ENCODE assay signal across 10 cellular contexts in genomic region chr22:36901411-36902142, GRCh38. TPM values are rescaled to one million over a fixed set of nuclear protein-coding genes. Genes with fewer than 3 reads are reported as not detected.
DNase-seq lines count a peak whose midpoint lies in the region; ATAC-seq and TF ChIP-seq lines count a peak whose summit lies in the region.
"Had no signal": no experiment of that assay in that cellular context is flagged by ENCODE, and none has a peak within 500 bp of the region (broad histone marks: within the 10 kb centered on the region; RNA-seq: fewer than 3 reads in every experiment).

No MANE protein-coding gene starts in this region.

- H3K36me3 Mint-ChIP-seq in activated CD4-positive, alpha-beta T cell treated with anti-CD3 and anti-CD28 coated beads, Interleukin-2, amount 10 ng/mL, durations not matched to agents 24 days and 14 days (ENCODE audit: low read depth) = peaks cover 4% of the 10 kb centered on the region
- H3K36me3 Mint-ChIP-seq in T-cell (no peaks in the 10 kb centered on the region), Calu3 (ENCODE audit: insufficient read depth, unreplicated experiment) (no peaks in the 10 kb centered on the region), type B pancreatic cell (no peaks in the 10 kb centered on the region)
- peaks cover 0 to 2% of the 10 kb centered on the region in 2 donors for H3K36me3 Mint-ChIP-seq in stimulated activated naive B cell treated with anti-CD40 and anti-IgM and Interleukin-4, amounts not matched to agents 10 μg/mL and 1 μg/mL and 100 μg/mL, for 72 hours

- intact Hi-C loops in activated CD4-positive, alpha-beta T cell treated with anti-CD3 and anti-CD28 coated beads, Interleukin-2, amount 10 ng/mL, durations not matched to agents 24 days and 14 days (cut with micrococcal nuclease) = no loop called here
- intact Hi-C loops in Calu3 (cut with micrococcal nuclease; ENCODE audit: unreplicated experiment) = no loop called here

- H3K27me3 Mint-ChIP-seq in activated CD4-positive, alpha-beta T cell treated with anti-CD3 and anti-CD28 coated beads, Interleukin-2, amount 10 ng/mL, durations not matched to agents 24 days and 14 days = peaks cover 12% of the 10 kb centered on the region
- peaks cover 47 to 60% of the 10 kb centered on the region in 2 donors for H3K27me3 Mint-ChIP-seq in T-cell
- H3K27me3 Mint-ChIP-seq in stimulated activated naive B cell treated with anti-CD40 and anti-IgM and Interleukin-4, amounts not matched to agents 10 μg/mL and 1 μg/mL and 100 μg/mL, for 72 hours = peaks cover 28 to 44% of the 10 kb centered on the region in 2 donors
- H3K27me3 Mint-ChIP-seq in Calu3 (ENCODE audit: unreplicated experiment) = peaks cover 100% of the 10 kb centered on the region
- H3K27me3 Mint-ChIP-seq in type B pancreatic cell = peaks cover 54% of the 10 kb centered on the region

- peaks cover 19% of the 10 kb centered on the region for H3K4me1 Mint-ChIP-seq in activated CD4-positive, alpha-beta T cell treated with anti-CD3 and anti-CD28 coated beads, Interleukin-2, amount 10 ng/mL, durations not matched to agents 24 days and 14 days
- peaks cover 5 to 11% (median 6%) of the 10 kb centered on the region in 3 donors for H3K4me1 Mint-ChIP-seq in T-cell
- peaks cover 12 to 17% of the 10 kb centered on the region in 2 donors for H3K4me1 Mint-ChIP-seq in stimulated activated naive B cell treated with anti-CD40 and anti-IgM and Interleukin-4, amounts not matched to agents 10 μg/mL and 1 μg/mL and 100 μg/mL, for 72 hours
- no peaks in the 10 kb centered on the region for H3K4me1 Mint-ChIP-seq in Calu3 (ENCODE audit: low read depth, unreplicated experiment)
- H3K4me1 Mint-ChIP-seq in type B pancreatic cell (ENCODE audit: unreplicated experiment) = no peaks in the 10 kb centered on the region

- peak overlapping the region; percentile 87 for H3K27ac Mint-ChIP-seq in activated CD4-positive, alpha-beta T cell treated with anti-CD3 and anti-CD28 coated beads, Interleukin-2, amount 10 ng/mL, durations not matched to agents 24 days and 14 days
- H3K27ac Mint-ChIP-seq in T-cell (peak overlapping the region; percentile 26 to 36), Calu3 (ENCODE audit: unreplicated experiment) (no peak overlapping the region), type B pancreatic cell (no peak overlapping the region)
- peak overlapping the region; percentile 95 for H3K27ac Mint-ChIP-seq in stimulated activated naive B cell treated with anti-CD40 and anti-IgM and Interleukin-4, amounts not matched to agents 10 μg/mL and 1 μg/mL and 100 μg/mL, for 72 hours

- TF ChIP-seq CTCF in Calu3 (IDR thresholded peaks at IDR 0.05; ENCODE audit: unreplicated experiment) (no peak), type B pancreatic cell (conservative IDR thresholded peaks at IDR 0.05) (no peak)

- no TSS peak for BruUV-seq in Calu3 (replicated peaks; lab: Mats Ljungman, UMichigan)

- H3K4me3 Mint-ChIP-seq in activated CD4-positive, alpha-beta T cell treated with anti-CD3 and anti-CD28 coated beads, Interleukin-2, amount 10 ng/mL, durations not matched to agents 24 days and 14 days = peak overlapping the region; percentile 69
- H3K4me3 Mint-ChIP-seq in T-cell (no peak overlapping the region), Calu3 (ENCODE audit: low read depth, unreplicated experiment) (no peak overlapping the region), type B pancreatic cell (no peak overlapping the region)
- H3K4me3 Mint-ChIP-seq in stimulated activated naive B cell treated with anti-CD40 and anti-IgM and Interleukin-4, amounts not matched to agents 10 μg/mL and 1 μg/mL and 100 μg/mL, for 72 hours = peak overlapping the region; percentile 17 to 29

- H3K9me3 Mint-ChIP-seq in activated CD4-positive, alpha-beta T cell treated with anti-CD3 and anti-CD28 coated beads, Interleukin-2, amount 10 ng/mL, durations not matched to agents 24 days and 14 days = peaks cover 4% of the 10 kb centered on the region
- H3K9me3 Mint-ChIP-seq in T-cell (peaks cover 0 to 3% (median 0%) of the 10 kb centered on the region in 3 donors), Calu3 (ENCODE audit: low read depth, unreplicated experiment) (no peaks in the 10 kb centered on the region), type B pancreatic cell (no peaks in the 10 kb centered on the region)
- H3K9me3 Mint-ChIP-seq in stimulated activated naive B cell treated with anti-CD40 and anti-IgM and Interleukin-4, amounts not matched to agents 10 μg/mL and 1 μg/mL and 100 μg/mL, for 72 hours = peaks cover under 1 to 7% of the 10 kb centered on the region in 2 donors

- ATAC-seq in HG02870 (IDR thresholded peaks at IDR 0.05; ENCODE audit: unreplicated experiment) = peak; percentile 88
- peak; percentile 40 to 61 (median 50) for ATAC-seq in T-cell (replicated peaks in 1 of 4)
- peak; percentile 91 for ATAC-seq in stimulated activated naive B cell treated with anti-CD40 and anti-IgM and Interleukin-4, amounts not matched to agents 10 μg/mL and 1 μg/mL and 100 μg/mL, for 72 hours (replicated peaks)
- ATAC-seq: A549 had no signal

- POLR2A ChIA-PET in T-cell (lab: Charles Lee) = no interaction called here

- DNase-seq in activated CD4-positive, alpha-beta T cell treated with anti-CD3 and anti-CD28 coated beads, Interleukin-2, amount 10 ng/mL, durations not matched to agents 24 days and 14 days = peak; percentile 80
- DNase-seq in activated CD4-positive, alpha-beta T cell treated with anti-CD3 and anti-CD28 coated beads for 1 hour = no peak
- DNase-seq in T-cell = peak in 4 of 34 experiments; percentile 18 to 22 (median 22)
- DNase-seq in stimulated activated naive B cell treated with anti-CD40 and anti-IgM and Interleukin-4, amounts not matched to agents 10 μg/mL and 1 μg/mL and 100 μg/mL, for 72 hours = peak; percentile 65
- DNase-seq in activated effector memory CD4-positive, alpha-beta T cell treated with Interleukin-2 at 50 U/mL for 16 hours = no peak
- no peak for DNase-seq in Calu3
- DNase-seq in type B pancreatic cell (ENCODE audit: extremely low spot score, unreplicated experiment) = no peak

- CTCF ChIA-PET in T-cell (lab: Charles Lee) = no interaction called here
- CTCF ChIA-PET in Calu3 (lab: Charles Lee) = no interaction called here

RNA-seq across cellular contexts. Expression of gene CSF2RB, which starts 11.9 kb away (rescaled TPM):
- total RNA-seq in activated CD4-positive, alpha-beta T cell treated with anti-CD3 and anti-CD28 coated beads, Interleukin-2, amount 10 ng/mL, durations not matched to agents 24 days and 14 days = 5.0 and 5.2 TPM in 2 replicates
- total RNA-seq in T-cell (1 to 10 TPM; 3.4 to 6.0 (median 4.1) TPM), Calu3 (2022) (not detected in 2 replicates), type B pancreatic cell (ENCODE audit: low replicate concordance) (0.72 and 1.6 TPM in 2 replicates)
- total RNA-seq: LHCN-M2 had no signal

RNA-seq across cellular contexts. Expression of gene NCF4, which starts 40.8 kb away (rescaled TPM):
- total RNA-seq in activated CD4-positive, alpha-beta T cell treated with anti-CD3 and anti-CD28 coated beads, Interleukin-2, amount 10 ng/mL, durations not matched to agents 24 days and 14 days = 12.3 and 13.6 TPM in 2 replicates
- 10 to 100 TPM in 4 of 5 donors, 1 to 10 TPM in 1; 8.0 to 23.6 (median 15.9) TPM for total RNA-seq in T-cell
- total RNA-seq in Calu3 (2022) = 0.54 TPM in 1 of 2 replicates, not detected in the other
- total RNA-seq in type B pancreatic cell (ENCODE audit: low replicate concordance) = 0.59 TPM in 1 of 2 replicates, not detected in the other
- total RNA-seq: LHCN-M2 had no signal

Comparison
In these comparisons a context has a peak if more than half of its experiments do, and no peak if none do; other contexts are left out.
1. DNase-seq: peak in activated CD4-positive, alpha-beta T cell treated with anti-CD3 and anti-CD28 coated beads, Interleukin-2, amount 10 ng/mL, durations not matched to agents 24 days and 14 days (single experiment) and stimulated activated naive B cell treated with anti-CD40 and anti-IgM and Interleukin-4, amounts not matched to agents 10 μg/mL and 1 μg/mL and 100 μg/mL, for 72 hours (single experiment); none in activated CD4-positive, alpha-beta T cell treated with anti-CD3 and anti-CD28 coated beads for 1 hour (single experiment), activated effector memory CD4-positive, alpha-beta T cell treated with Interleukin-2 at 50 U/mL for 16 hours (single experiment), Calu3 (single experiment) and type B pancreatic cell (single experiment).
2. H3K27ac Mint-ChIP-seq: peak in activated CD4-positive, alpha-beta T cell treated with anti-CD3 and anti-CD28 coated beads, Interleukin-2, amount 10 ng/mL, durations not matched to agents 24 days and 14 days (single experiment), T-cell (2 of 2) and stimulated activated naive B cell treated with anti-CD40 and anti-IgM and Interleukin-4, amounts not matched to agents 10 μg/mL and 1 μg/mL and 100 μg/mL, for 72 hours (single experiment); none in Calu3 (single experiment) and type B pancreatic cell (single experiment).
3. H3K4me3 Mint-ChIP-seq: peak in activated CD4-positive, alpha-beta T cell treated with anti-CD3 and anti-CD28 coated beads, Interleukin-2, amount 10 ng/mL, durations not matched to agents 24 days and 14 days (single experiment) and stimulated activated naive B cell treated with anti-CD40 and anti-IgM and Interleukin-4, amounts not matched to agents 10 μg/mL and 1 μg/mL and 100 μg/mL, for 72 hours (2 of 2); none in T-cell (0 of 3), Calu3 (single experiment) and type B pancreatic cell (single experiment).
4. Peak in every context shown above with its lines, with median percentiles within 50 percentile points of each other: ATAC-seq.